Comparison of ENCODE assay signal across 9 cellular contexts in genomic region chr9:133162802-133163558, GRCh38. TPM values are rescaled to one million over a fixed set of nuclear protein-coding genes. Genes with fewer than 3 reads are reported as not detected.
DNase-seq lines count a peak whose midpoint lies in the region; ATAC-seq, FAIRE-seq and TF ChIP-seq lines count a peak whose summit lies in the region.
"Had no signal": no experiment of that assay in that cellular context is flagged by ENCODE, and none has a peak within 500 bp of the region (broad histone marks: within the 10 kb centered on the region; RNA-seq: fewer than 3 reads in every experiment).

No MANE protein-coding gene starts in this region.

- POLR2A ChIA-PET in CD8-positive, alpha-beta T cell (lab: Charles Lee): no interaction called here
- POLR2A ChIA-PET in GM10248 (lab: Yijun Ruan, JAX): no interaction called here

- peaks cover 5% of the 10 kb centered on the region for H3K4me1 Mint-ChIP-seq in CD8-positive, alpha-beta T cell (ENCODE audit: low read depth)

- no peak overlapping the region for H3K27ac Mint-ChIP-seq in CD8-positive, alpha-beta T cell

- peak overlapping the region; percentile 65 for H3K4me3 ChIP-seq in CD8-positive, alpha-beta T cell (ENCODE audit: low read depth, low read length)
- peak overlapping the region; percentile 28; the same call in 1 of the 2 replicates for H3K4me3 ChIP-seq in SJSA1
- H3K4me3 ChIP-seq in gastroesophageal sphincter: peak overlapping the region; percentile 58 to 80
- peak overlapping the region; percentile 58 for H3K4me3 ChIP-seq in parathyroid adenoma (ENCODE audit: low read depth, low read length)

- FAIRE-seq in D721Med (lab: Jason Lieb, UNC): no peak
- FAIRE-seq: RCC 7860 had no signal

- WGBS in gastroesophageal sphincter (ENCODE audit: low coverage in 1 of 2), 2 donors: no CpG with 5 or more reads among the region's 57 CpGs

- no peak overlapping the region for H3K27ac ChIP-seq in CD8-positive, alpha-beta T cell (ENCODE audit: low read depth, low read length)
- no peak overlapping the region for H3K27ac ChIP-seq in SJSA1
- H3K27ac ChIP-seq in gastroesophageal sphincter: peak overlapping the region in 3 of 4 donors; percentile 67 to 85 (median 74)
- no peak overlapping the region for H3K27ac ChIP-seq in parathyroid adenoma

- H3K9me3 Mint-ChIP-seq in CD8-positive, alpha-beta T cell: no peaks in the 10 kb centered on the region

- no peak overlapping the region for H3K9ac ChIP-seq in parathyroid adenoma

- peaks cover 10% of the 10 kb centered on the region for H3K4me1 ChIP-seq in CD8-positive, alpha-beta T cell (ENCODE audit: insufficient read depth, low read length)
- peaks cover 5% of the 10 kb centered on the region for H3K4me1 ChIP-seq in SJSA1 (replicated peaks)
- H3K4me1 ChIP-seq in gastroesophageal sphincter: peaks cover 0 to 42% (median 15%) of the 10 kb centered on the region in 3 donors
- H3K4me1 ChIP-seq in parathyroid adenoma: no peaks in the 10 kb centered on the region

- H3K9me3 ChIP-seq in CD8-positive, alpha-beta T cell (ENCODE audit: low read length): no peaks in the 10 kb centered on the region
- H3K9me3 ChIP-seq in SJSA1 (replicated peaks): no peaks in the 10 kb centered on the region
- no peaks in the 10 kb centered on the region for H3K9me3 ChIP-seq in gastroesophageal sphincter
- no peaks in the 10 kb centered on the region for H3K9me3 ChIP-seq in parathyroid adenoma (ENCODE audit: control insufficient read depth, low read length)

- no peaks in the 10 kb centered on the region for H3K36me3 ChIP-seq in CD8-positive, alpha-beta T cell (ENCODE audit: insufficient read depth, low read length)
- H3K36me3 ChIP-seq in SJSA1: no peaks in the 10 kb centered on the region
- peaks cover 0 to 25% of the 10 kb centered on the region in 2 donors for H3K36me3 ChIP-seq in gastroesophageal sphincter
- no peaks in the 10 kb centered on the region for H3K36me3 ChIP-seq in parathyroid adenoma (ENCODE audit: control insufficient read depth, insufficient read depth, low read length)

- intact Hi-C loops in CD8-positive, alpha-beta T cell (cut with DNase I, micrococcal nuclease): no loop called here

- no peak for TF ChIP-seq EP300 in gastroesophageal sphincter (IDR thresholded peaks at IDR 0.05)

- H2AFZ ChIP-seq in parathyroid adenoma: peak overlapping the region; percentile 78

- H3K4me3 Mint-ChIP-seq in CD8-positive, alpha-beta T cell: peak overlapping the region; percentile 64

- CTCF ChIA-PET in CD8-positive, alpha-beta T cell (lab: Charles Lee): interaction anchor here (1.0 to 2.1 kb wide), 2 partner anchors 15 kb away, joined by 4 to 6 read pairs; no protein-coding TSS in a partner anchor
- CTCF ChIA-PET in GM10248 (lab: Yijun Ruan, JAX): interaction anchor here (1.4 kb wide), 1 partner anchor 19 kb away, joined by 4 read pairs; no protein-coding TSS in a partner anchor

- H3K4me2 ChIP-seq in parathyroid adenoma (ENCODE audit: low read length): peak overlapping the region; percentile 66

- no peaks in the 10 kb centered on the region for H3K79me2 ChIP-seq in parathyroid adenoma

- no peaks in the 10 kb centered on the region for H3K36me3 Mint-ChIP-seq in CD8-positive, alpha-beta T cell

- no peak for TF ChIP-seq POLR2A in gastroesophageal sphincter (IDR thresholded peaks at IDR 0.05)

- H3K27me3 Mint-ChIP-seq in CD8-positive, alpha-beta T cell (ENCODE audit: low read depth): no peaks in the 10 kb centered on the region

- ATAC-seq in CD8-positive, alpha-beta T cell: no peak
- ATAC-seq in gastroesophageal sphincter: no peak
- ATAC-seq in GM19455 (IDR thresholded peaks at IDR 0.05; ENCODE audit: unreplicated experiment): no peak

- DNase-seq in CD8-positive, alpha-beta T cell: no peak
- DNase-seq in SJSA1 (ENCODE audit: low read depth in 1 of 2, low spot score in 2 of 2) (no peak), GM10248 (ENCODE audit: extremely low spot score) (no peak), D721Med (ENCODE audit: insufficient read length, low spot score) (no peak)
- no peak for DNase-seq in activated CD4-positive, alpha-beta T cell treated with anti-CD3 and anti-CD28 coated beads for 1 hour

- TF ChIP-seq CTCF in CD8-positive, alpha-beta T cell (IDR thresholded peaks at IDR 0.05): no peak
- TF ChIP-seq CTCF in gastroesophageal sphincter (IDR thresholded peaks at IDR 0.05) (no peak), parathyroid adenoma (IDR thresholded peaks at IDR 0.05) (no peak), GM10248 (IDR thresholded peaks at IDR 0.05; ENCODE audit: control extremely low read depth, extremely low read depth, low read depth, missing control alignments) (no peak), D721Med (IDR thresholded peaks at IDR 0.05; ENCODE audit: insufficient read depth, missing control alignments) (no peak)

- no peaks in the 10 kb centered on the region for H3K27me3 ChIP-seq in CD8-positive, alpha-beta T cell (ENCODE audit: insufficient read depth, low read length)
- H3K27me3 ChIP-seq in SJSA1 (replicated peaks) (peaks cover 13% of the 10 kb centered on the region), gastroesophageal sphincter (peaks cover 12% of the 10 kb centered on the region), parathyroid adenoma (ENCODE audit: control insufficient read depth, insufficient read depth, low read length) (no peaks in the 10 kb centered on the region)

RNA-seq across cellular contexts. Expression of gene GBGT1, which starts 0.7 kb away (rescaled TPM):
- total RNA-seq in CD8-positive, alpha-beta T cell: under 1 TPM; 0.53 to 0.84 TPM
- not detected in 2 replicates for total RNA-seq in SJSA1 (2014; rRNA removed; shearing (Covaris generic))
- 10 to 100 TPM; 11.3 to 18.0 (median 15.6) TPM for total RNA-seq in gastroesophageal sphincter

RNA-seq across cellular contexts. Expression of gene RALGDS, which starts 41.9 kb away (rescaled TPM):
- 100 to 1,000 TPM; 177 to 186 TPM for total RNA-seq in CD8-positive, alpha-beta T cell
- total RNA-seq in SJSA1 (2014; rRNA removed; shearing (Covaris generic)): 8.6 and 11.4 TPM in 2 replicates
- total RNA-seq in gastroesophageal sphincter: 10 to 100 TPM; 44.8 to 53.0 (median 49.8) TPM

RNA-seq across cellular contexts. Expression of gene OBP2B, which starts 46.1 kb away (rescaled TPM):
- not detected for total RNA-seq in CD8-positive, alpha-beta T cell
- total RNA-seq in SJSA1 (2014; rRNA removed; shearing (Covaris generic)): not detected in 2 replicates
- not detected for total RNA-seq in gastroesophageal sphincter

Comparison
In these comparisons a context has a peak if more than half of its experiments do, and no peak if none do; other contexts are left out.
1. H3K27ac ChIP-seq: peak in gastroesophageal sphincter (3 of 4); none in CD8-positive, alpha-beta T cell (single experiment), SJSA1 (single experiment) and parathyroid adenoma (single experiment).
2. RNA of gene GBGT1, which starts 0.7 kb away (total RNA-seq): 11.3 to 18.0 TPM in gastroesophageal sphincter; 0.53 to 0.84 TPM in CD8-positive, alpha-beta T cell and not detected in SJSA1; every median in the first group is over 4 times any median in the second.
3. Peak in every context shown above with its lines, with median percentiles within 50 percentile points of each other: H3K4me3 ChIP-seq.